1 cellular context compared by ENCODE assay signal in genomic region chr12:121766290-121767039, GRCh38.
TF ChIP-seq lines count a peak whose summit lies in the region.

No MANE protein-coding gene starts in this region.

TF ChIP-seq in SK-N-SH, 30 proteins besides CTCF, POLR2A, EP300 and RAD21:
- TF ChIP-seq, protein P1, sequence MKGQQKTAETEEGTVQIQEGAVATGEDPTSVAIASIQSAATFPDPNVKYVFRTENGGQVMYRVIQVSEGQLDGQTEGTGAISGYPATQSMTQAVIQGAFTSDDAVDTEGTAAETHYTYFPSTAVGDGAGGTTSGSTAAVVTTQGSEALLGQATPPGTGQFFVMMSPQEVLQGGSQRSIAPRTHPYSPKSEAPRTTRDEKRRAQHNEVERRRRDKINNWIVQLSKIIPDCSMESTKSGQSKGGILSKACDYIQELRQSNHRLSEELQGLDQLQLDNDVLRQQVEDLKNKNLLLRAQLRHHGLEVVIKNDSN (IDR thresholded peaks at IDR 0.05; ENCODE audit: borderline replicate concordance, low read depth): peak; percentile 60; the same call in 1 of the 2 replicates
- no peak for TF ChIP-seq FOXJ3 (CRISPR knock-in tag; IDR thresholded peaks at IDR 0.05)
- TF ChIP-seq EZH2phosphoT487 (IDR thresholded peaks at IDR 0.05; ENCODE audit: borderline replicate concordance, low read depth): no peak
- TF ChIP-seq, protein P2, sequence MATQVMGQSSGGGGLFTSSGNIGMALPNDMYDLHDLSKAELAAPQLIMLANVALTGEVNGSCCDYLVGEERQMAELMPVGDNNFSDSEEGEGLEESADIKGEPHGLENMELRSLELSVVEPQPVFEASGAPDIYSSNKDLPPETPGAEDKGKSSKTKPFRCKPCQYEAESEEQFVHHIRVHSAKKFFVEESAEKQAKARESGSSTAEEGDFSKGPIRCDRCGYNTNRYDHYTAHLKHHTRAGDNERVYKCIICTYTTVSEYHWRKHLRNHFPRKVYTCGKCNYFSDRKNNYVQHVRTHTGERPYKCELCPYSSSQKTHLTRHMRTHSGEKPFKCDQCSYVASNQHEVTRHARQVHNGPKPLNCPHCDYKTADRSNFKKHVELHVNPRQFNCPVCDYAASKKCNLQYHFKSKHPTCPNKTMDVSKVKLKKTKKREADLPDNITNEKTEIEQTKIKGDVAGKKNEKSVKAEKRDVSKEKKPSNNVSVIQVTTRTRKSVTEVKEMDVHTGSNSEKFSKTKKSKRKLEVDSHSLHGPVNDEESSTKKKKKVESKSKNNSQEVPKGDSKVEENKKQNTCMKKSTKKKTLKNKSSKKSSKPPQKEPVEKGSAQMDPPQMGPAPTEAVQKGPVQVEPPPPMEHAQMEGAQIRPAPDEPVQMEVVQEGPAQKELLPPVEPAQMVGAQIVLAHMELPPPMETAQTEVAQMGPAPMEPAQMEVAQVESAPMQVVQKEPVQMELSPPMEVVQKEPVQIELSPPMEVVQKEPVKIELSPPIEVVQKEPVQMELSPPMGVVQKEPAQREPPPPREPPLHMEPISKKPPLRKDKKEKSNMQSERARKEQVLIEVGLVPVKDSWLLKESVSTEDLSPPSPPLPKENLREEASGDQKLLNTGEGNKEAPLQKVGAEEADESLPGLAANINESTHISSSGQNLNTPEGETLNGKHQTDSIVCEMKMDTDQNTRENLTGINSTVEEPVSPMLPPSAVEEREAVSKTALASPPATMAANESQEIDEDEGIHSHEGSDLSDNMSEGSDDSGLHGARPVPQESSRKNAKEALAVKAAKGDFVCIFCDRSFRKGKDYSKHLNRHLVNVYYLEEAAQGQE (IDR thresholded peaks at IDR 0.05; ENCODE audit: low read depth, low read length): no peak
